1 cellular context compared by ENCODE assay signal in the genomic region with DNA sequence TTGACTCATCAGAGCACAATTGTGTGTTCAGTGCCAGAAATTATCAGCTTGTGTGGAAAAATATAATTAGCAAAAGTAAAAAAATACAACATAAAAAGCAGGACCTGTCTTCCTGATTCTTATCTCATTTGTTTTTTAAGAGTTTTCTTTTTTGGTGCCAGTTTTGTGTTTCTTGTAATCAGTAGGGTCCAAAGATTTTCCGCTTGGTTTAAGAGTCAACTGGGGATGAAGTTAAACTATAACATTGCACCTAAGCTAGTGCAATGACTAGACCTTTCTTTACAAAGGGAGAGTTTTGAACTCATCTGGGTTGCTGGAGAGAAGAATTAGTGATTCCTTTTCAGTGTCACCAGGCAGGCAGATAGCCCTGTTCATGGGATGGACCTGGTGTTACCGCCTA.
TF ChIP-seq lines count a peak whose summit lies in the region.

No MANE protein-coding gene starts in this region.

TF ChIP-seq in HepG2, 621 proteins besides CTCF, POLR2A, EP300 and RAD21 (continued from another document):
- TF ChIP-seq, protein P1, sequence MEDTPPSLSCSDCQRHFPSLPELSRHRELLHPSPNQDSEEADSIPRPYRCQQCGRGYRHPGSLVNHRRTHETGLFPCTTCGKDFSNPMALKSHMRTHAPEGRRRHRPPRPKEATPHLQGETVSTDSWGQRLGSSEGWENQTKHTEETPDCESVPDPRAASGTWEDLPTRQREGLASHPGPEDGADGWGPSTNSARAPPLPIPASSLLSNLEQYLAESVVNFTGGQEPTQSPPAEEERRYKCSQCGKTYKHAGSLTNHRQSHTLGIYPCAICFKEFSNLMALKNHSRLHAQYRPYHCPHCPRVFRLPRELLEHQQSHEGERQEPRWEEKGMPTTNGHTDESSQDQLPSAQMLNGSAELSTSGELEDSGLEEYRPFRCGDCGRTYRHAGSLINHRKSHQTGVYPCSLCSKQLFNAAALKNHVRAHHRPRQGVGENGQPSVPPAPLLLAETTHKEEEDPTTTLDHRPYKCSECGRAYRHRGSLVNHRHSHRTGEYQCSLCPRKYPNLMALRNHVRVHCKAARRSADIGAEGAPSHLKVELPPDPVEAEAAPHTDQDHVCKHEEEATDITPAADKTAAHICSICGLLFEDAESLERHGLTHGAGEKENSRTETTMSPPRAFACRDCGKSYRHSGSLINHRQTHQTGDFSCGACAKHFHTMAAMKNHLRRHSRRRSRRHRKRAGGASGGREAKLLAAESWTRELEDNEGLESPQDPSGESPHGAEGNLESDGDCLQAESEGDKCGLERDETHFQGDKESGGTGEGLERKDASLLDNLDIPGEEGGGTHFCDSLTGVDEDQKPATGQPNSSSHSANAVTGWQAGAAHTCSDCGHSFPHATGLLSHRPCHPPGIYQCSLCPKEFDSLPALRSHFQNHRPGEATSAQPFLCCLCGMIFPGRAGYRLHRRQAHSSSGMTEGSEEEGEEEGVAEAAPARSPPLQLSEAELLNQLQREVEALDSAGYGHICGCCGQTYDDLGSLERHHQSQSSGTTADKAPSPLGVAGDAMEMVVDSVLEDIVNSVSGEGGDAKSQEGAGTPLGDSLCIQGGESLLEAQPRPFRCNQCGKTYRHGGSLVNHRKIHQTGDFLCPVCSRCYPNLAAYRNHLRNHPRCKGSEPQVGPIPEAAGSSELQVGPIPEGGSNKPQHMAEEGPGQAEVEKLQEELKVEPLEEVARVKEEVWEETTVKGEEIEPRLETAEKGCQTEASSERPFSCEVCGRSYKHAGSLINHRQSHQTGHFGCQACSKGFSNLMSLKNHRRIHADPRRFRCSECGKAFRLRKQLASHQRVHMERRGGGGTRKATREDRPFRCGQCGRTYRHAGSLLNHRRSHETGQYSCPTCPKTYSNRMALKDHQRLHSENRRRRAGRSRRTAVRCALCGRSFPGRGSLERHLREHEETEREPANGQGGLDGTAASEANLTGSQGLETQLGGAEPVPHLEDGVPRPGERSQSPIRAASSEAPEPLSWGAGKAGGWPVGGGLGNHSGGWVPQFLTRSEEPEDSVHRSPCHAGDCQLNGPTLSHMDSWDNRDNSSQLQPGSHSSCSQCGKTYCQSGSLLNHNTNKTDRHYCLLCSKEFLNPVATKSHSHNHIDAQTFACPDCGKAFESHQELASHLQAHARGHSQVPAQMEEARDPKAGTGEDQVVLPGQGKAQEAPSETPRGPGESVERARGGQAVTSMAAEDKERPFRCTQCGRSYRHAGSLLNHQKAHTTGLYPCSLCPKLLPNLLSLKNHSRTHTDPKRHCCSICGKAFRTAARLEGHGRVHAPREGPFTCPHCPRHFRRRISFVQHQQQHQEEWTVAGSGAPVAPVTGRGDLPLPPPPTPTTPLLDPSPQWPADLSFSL (CRISPR knock-in tag; IDR thresholded peaks at IDR 0.05) = 0 out of 2 replicates have a peak, but pooled peaks have one; percentile 16
